In genomic region chr3:43768594-43768993, GRCh38 we compare ENCODE assay signal across 1 cellular context.
TF ChIP-seq lines count a peak whose summit lies in the region.

No MANE protein-coding gene starts in this region.

TF ChIP-seq in SK-N-SH, 30 proteins besides CTCF, POLR2A, EP300 and RAD21 (continued from another document):
- TF ChIP-seq REST (IDR thresholded peaks at IDR 0.05; ENCODE audit: low read depth, low read length) (no peak), RCOR1 (IDR thresholded peaks at IDR 0.05; ENCODE audit: low read length) (no peak), NFIC (IDR thresholded peaks at IDR 0.05; ENCODE audit: borderline replicate concordance) (no peak), FOXJ3 (CRISPR knock-in tag; IDR thresholded peaks at IDR 0.05) (no peak), MEF2A (IDR thresholded peaks at IDR 0.05; ENCODE audit: borderline replicate concordance, low read depth) (no peak)
- TF ChIP-seq, protein P1, sequence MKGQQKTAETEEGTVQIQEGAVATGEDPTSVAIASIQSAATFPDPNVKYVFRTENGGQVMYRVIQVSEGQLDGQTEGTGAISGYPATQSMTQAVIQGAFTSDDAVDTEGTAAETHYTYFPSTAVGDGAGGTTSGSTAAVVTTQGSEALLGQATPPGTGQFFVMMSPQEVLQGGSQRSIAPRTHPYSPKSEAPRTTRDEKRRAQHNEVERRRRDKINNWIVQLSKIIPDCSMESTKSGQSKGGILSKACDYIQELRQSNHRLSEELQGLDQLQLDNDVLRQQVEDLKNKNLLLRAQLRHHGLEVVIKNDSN (IDR thresholded peaks at IDR 0.05; ENCODE audit: borderline replicate concordance, low read depth) = no peak
